ENCODE assay signal across 20 cellular contexts in the genomic region with DNA sequence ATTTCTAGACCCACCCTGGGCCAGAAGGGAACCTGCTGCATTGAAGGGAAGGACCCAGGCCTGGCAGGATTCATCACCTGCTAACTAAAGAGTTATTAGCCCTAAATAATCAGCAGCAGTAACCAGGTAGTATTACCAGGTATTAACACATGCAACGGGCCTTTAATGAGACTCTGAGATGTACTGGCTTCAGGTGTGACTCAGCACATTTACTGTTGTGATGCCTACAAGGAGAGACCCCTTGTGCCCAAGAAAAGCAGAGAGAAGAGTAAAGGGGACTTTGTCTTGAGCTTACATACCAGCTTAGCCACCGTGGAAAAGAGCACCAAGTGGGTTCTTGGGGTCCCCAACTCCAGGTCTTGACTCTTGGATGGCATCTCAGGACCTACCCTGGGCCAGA.
"Had no signal": no experiment of that assay in that cellular context is flagged by ENCODE, and none has a peak within 500 bp of the region (broad histone marks: within the 10 kb centered on the region; RNA-seq: fewer than 3 reads in every experiment).

No MANE protein-coding gene starts in this region.

- H3K79me2 ChIP-seq: hepatocyte, parathyroid adenoma had no signal

- ATAC-seq: body of pancreas, foreskin keratinocyte, left colon, sciatic nerve had no signal

- H3K4me3 Mint-ChIP-seq: activated B cell treated with CpG ODN at 0.5 μM for 24 hours; activated CD4-positive, alpha-beta memory T cell treated with anti-CD3 and anti-CD28 coated beads for 36 hours; activated naive CD8-positive, alpha-beta T cell treated with anti-CD3 and anti-CD28 coated beads, Interleukin-2, amount 10 ng/mL, durations not matched to agents 7 days and 5 days; nephron had no signal

- H3K9me3 Mint-ChIP-seq: activated B cell treated with CpG ODN at 0.5 μM for 24 hours; activated CD4-positive, alpha-beta memory T cell treated with anti-CD3 and anti-CD28 coated beads for 36 hours; nephron had no signal

- H3K27ac ChIP-seq: body of pancreas, dorsolateral prefrontal cortex, epithelial cell of prostate, foreskin keratinocyte, hepatocyte, lower lobe of right lung, parathyroid adenoma, tibial nerve had no signal

- H3K9ac ChIP-seq: parathyroid adenoma had no signal

- H3K4me1 ChIP-seq: body of pancreas, foreskin keratinocyte, lower lobe of right lung, parathyroid adenoma, tibial nerve had no signal

- H3K27me3 ChIP-seq: body of pancreas, dorsolateral prefrontal cortex, foreskin keratinocyte, hepatocyte, tibial nerve had no signal

- H3K36me3 ChIP-seq: lower lobe of right lung, tibial nerve had no signal

- H3K27ac Mint-ChIP-seq: activated B cell treated with CpG ODN at 0.5 μM for 24 hours; activated CD4-positive, alpha-beta memory T cell treated with anti-CD3 and anti-CD28 coated beads for 36 hours; activated naive CD8-positive, alpha-beta T cell treated with anti-CD3 and anti-CD28 coated beads, Interleukin-2, amount 10 ng/mL, durations not matched to agents 7 days and 5 days; nephron had no signal

- H3K4me2 ChIP-seq: hepatocyte had no signal

- H3K9me3 ChIP-seq: body of pancreas, lower lobe of right lung, tibial nerve had no signal

- H3K27me3 Mint-ChIP-seq: activated B cell treated with CpG ODN at 0.5 μM for 24 hours; activated CD4-positive, alpha-beta memory T cell treated with anti-CD3 and anti-CD28 coated beads for 36 hours; activated naive CD8-positive, alpha-beta T cell treated with anti-CD3 and anti-CD28 coated beads, Interleukin-2, amount 10 ng/mL, durations not matched to agents 7 days and 5 days had no signal

- H2AFZ ChIP-seq: hepatocyte, parathyroid adenoma had no signal

- DNase-seq: activated B cell treated with CpG ODN at 0.5 μM for 24 hours; activated CD4-positive, alpha-beta memory T cell treated with anti-CD3 and anti-CD28 coated beads for 36 hours; activated CD4-positive, alpha-beta T cell treated with anti-CD3 and anti-CD28 coated beads for 4 hours; activated naive CD4-positive, alpha-beta T cell; activated naive CD8-positive, alpha-beta T cell treated with anti-CD3 and anti-CD28 coated beads, Interleukin-2, amount 10 ng/mL, durations not matched to agents 7 days and 5 days; activated T-cell treated with anti-CD3 and anti-CD28 coated beads for 4 hours; amygdala; body of pancreas; dorsolateral prefrontal cortex; foreskin keratinocyte; left colon; lower lobe of right lung; midbrain; stimulated activated naive CD4-positive, alpha-beta T cell treated with Interleukin-2 at 50 U/mL for 16 hours had no signal

- H3K4me3 ChIP-seq: body of pancreas, dorsolateral prefrontal cortex, hepatocyte, lower lobe of right lung, tibial nerve had no signal
